Comparison of ENCODE assay signal across 8 cellular contexts in genomic region chr5:149580808-149581191, GRCh38. TPM values are rescaled to one million over a fixed set of nuclear protein-coding genes. Genes with fewer than 3 reads are reported as not detected.
DNase-seq lines count a peak whose midpoint lies in the region; ATAC-seq and TF ChIP-seq lines count a peak whose summit lies in the region.

No MANE protein-coding gene starts in this region.

- no peaks in the 10 kb centered on the region for H3K27me3 ChIP-seq in Karpas-422 (ENCODE audit: low read length)
- no peaks in the 10 kb centered on the region for H3K27me3 ChIP-seq in body of pancreas

- H3K27ac ChIP-seq in Karpas-422 (ENCODE audit: low read length) = peak overlapping the region; percentile 92
- H3K27ac ChIP-seq in body of pancreas = peak overlapping the region; percentile 83 to 91 (median 90)
- peak overlapping the region; percentile 86 for H3K27ac ChIP-seq in substantia nigra (ENCODE audit: low read depth, low read length, poor library complexity, severe bottlenecking)

- H4K20me1 ChIP-seq in Karpas-422 (ENCODE audit: insufficient read depth, low read depth, low read length) = no peaks in the 10 kb centered on the region

- no peaks in the 10 kb centered on the region for H3K9me2 ChIP-seq in Karpas-422 (replicated peaks; ENCODE audit: insufficient read depth, low read length)

- H3K79me2 ChIP-seq in Karpas-422 (ENCODE audit: low read length) = peaks cover 47% of the 10 kb centered on the region

- TF ChIP-seq CTCF in body of pancreas (IDR thresholded peaks at IDR 0.05) = no peak

- in situ Hi-C loops in G401 (cut with HindIII; ENCODE audit: low sequenced_read_pairs) = no loop called here

- H3K4me2 ChIP-seq in Karpas-422 (ENCODE audit: low read depth, low read length, poor library complexity, severe bottlenecking) = peak overlapping the region; percentile 82

- H3K36me3 ChIP-seq in Karpas-422 (ENCODE audit: insufficient read depth, low read length) = 0 out of 2 replicates have a peak, but pooled peaks cover 4% of the 10 kb centered on the region
- no peaks in the 10 kb centered on the region for H3K36me3 ChIP-seq in body of pancreas (replicated peaks in 1 of 2; ENCODE audit: insufficient read depth in 1 of 2, low read depth in 2 of 2)

- no peak for ATAC-seq in body of pancreas
- peak; percentile 35 for ATAC-seq in left lobe of liver
- ATAC-seq in HG02610 (IDR thresholded peaks at IDR 0.05; ENCODE audit: unreplicated experiment) = no peak

- H3K4me1 ChIP-seq in Karpas-422 (ENCODE audit: low read length) = peaks cover 44% of the 10 kb centered on the region
- H3K4me1 ChIP-seq in body of pancreas = peaks cover 25% of the 10 kb centered on the region

- no peak for TF ChIP-seq POLR2A in body of pancreas (IDR thresholded peaks at IDR 0.05)

- intact Hi-C loops in body of pancreas (cut with DNase I) = no loop called here

- H3K9me3 ChIP-seq in Karpas-422 (ENCODE audit: low read length) = no peaks in the 10 kb centered on the region
- no peaks in the 10 kb centered on the region for H3K9me3 ChIP-seq in body of pancreas

- H2AFZ ChIP-seq in Karpas-422 (ENCODE audit: low read length) = peak overlapping the region; percentile 46

- DNase-seq in Karpas-422 (no peak), body of pancreas (no peak), left lobe of liver (ENCODE audit: low spot score) (no peak), substantia nigra (lab: John Stamatoyannopoulos, UW) (peak in 2 of 49 donors; percentile 52 to 65), NCI-H2107 treated with DMSO at 0.1 percent for 48 hours (lab: John Stamatoyannopoulos, UW; ENCODE audit: unreplicated experiment) (no peak), RPMI8226 (no peak), G401 (ENCODE audit: low spot score) (no peak)

- WGBS in body of pancreas, 2 donors = 28 to 36% methylated on average over 4 to 10 of the region's 10 CpGs

- peak overlapping the region; percentile 77 for H3K4me3 ChIP-seq in Karpas-422 (ENCODE audit: low read length)
- no peak overlapping the region for H3K4me3 ChIP-seq in body of pancreas

- peak overlapping the region; percentile 75 for H3K9ac ChIP-seq in Karpas-422 (ENCODE audit: low read length)

RNA-seq across cellular contexts. Expression of gene ARHGEF37, which starts 0.5 kb away (rescaled TPM):
- total RNA-seq in Karpas-422 (2014; rRNA removed; shearing (Covaris generic); ENCODE audit: low replicate concordance) = 17.0 and 30.0 TPM in 2 replicates
- total RNA-seq in body of pancreas (10 to 100 TPM in 1 of 2 donors, 1 to 10 TPM in 1; 5.9 to 14.0 TPM), left lobe of liver (6.5 TPM)
- total RNA-seq in G401 (2014; rRNA removed; shearing (Covaris generic)) = not detected in 2 replicates

RNA-seq across cellular contexts. Expression of gene CSNK1A1, which starts 29.6 kb away (rescaled TPM):
- total RNA-seq in Karpas-422 (2014; rRNA removed; shearing (Covaris generic); ENCODE audit: low replicate concordance) = 193 and 274 TPM in 2 replicates
- total RNA-seq in body of pancreas (10 to 100 TPM; 82.4 to 85.4 TPM), left lobe of liver (82.6 TPM)
- total RNA-seq in G401 (2014; rRNA removed; shearing (Covaris generic)) = 230 and 259 TPM in 2 replicates
